In genomic region chr11:132913295-132913694, GRCh38 we compare ENCODE assay signal across 29 cellular contexts.
"Had no signal": no experiment of that assay in that cellular context is flagged by ENCODE, and none has a peak within 500 bp of the region (broad histone marks: within the 10 kb centered on the region; RNA-seq: fewer than 3 reads in every experiment).

No MANE protein-coding gene starts in this region.

- H3K4me1 Mint-ChIP-seq: memory B cell; natural killer cell; stimulated activated naive CD8-positive, alpha-beta T cell treated with anti-CD3 and anti-CD28 coated beads, Interleukin-15, amount 100 ng/mL, for 72 hours had no signal

- H3K27ac Mint-ChIP-seq: dendritic cell treated with granulocyte-macrophage colony-stimulating factor and Interleukin-4, amounts not matched to agents 40 ng/mL and 50 ng/mL, for 4 days; endodermal cell; memory B cell; natural killer cell had no signal

- H3K36me3 ChIP-seq: colonic mucosa, esophagus muscularis mucosa, ovary, right lobe of liver, suprapubic skin, transverse colon, upper lobe of right lung, uterus had no signal

- H3K27me3 ChIP-seq: colonic mucosa, esophagus muscularis mucosa, foreskin keratinocyte, ovary, right lobe of liver, suprapubic skin, transverse colon, upper lobe of right lung, uterus had no signal

- H3K27ac ChIP-seq: colonic mucosa, esophagus muscularis mucosa, foreskin keratinocyte, ovary, psoas muscle, right lobe of liver, suprapubic skin, transverse colon, upper lobe of right lung, uterus had no signal

- H3K27me3 Mint-ChIP-seq: dendritic cell treated with granulocyte-macrophage colony-stimulating factor and Interleukin-4, amounts not matched to agents 40 ng/mL and 50 ng/mL, for 4 days; memory B cell; stimulated activated naive CD8-positive, alpha-beta T cell treated with anti-CD3 and anti-CD28 coated beads, Interleukin-15, amount 100 ng/mL, for 72 hours had no signal

- DNase-seq: colonic mucosa; effector CD8-positive, alpha-beta T cell; endodermal cell; foreskin keratinocyte; head of caudate nucleus; natural killer cell; occipital lobe; ovary; posterior cingulate gyrus; psoas muscle; retina; right lobe of liver; stimulated activated CD4-positive, alpha-beta T cell treated with anti-CD3 and anti-CD28 coated beads, Interleukin-12 subunit alpha, Interleukin-12 subunit beta, amount 100 ng/mL, for 4 hours; stimulated activated CD4-positive, alpha-beta T cell treated with anti-CD3 and anti-CD28 coated beads, Interleukin-1b, Interleukin-23, amount 100 ng/mL, for 48 hours; stimulated activated CD4-positive, alpha-beta T cell treated with anti-CD3 and anti-CD28 coated beads, Interleukin-4, amount 100 ng/mL, for 1 hour; stimulated activated CD8-positive, alpha-beta memory T cell treated with anti-CD3 and anti-CD28 coated beads, Interleukin-4, amount 100 ng/mL, for 48 hours; stimulated activated naive CD4-positive, alpha-beta T cell; stimulated activated naive CD8-positive, alpha-beta T cell treated with anti-CD3 and anti-CD28 coated beads, Interleukin-15, amount 100 ng/mL, for 72 hours; transverse colon; upper lobe of right lung; uterus had no signal

- H3K4me3 Mint-ChIP-seq: dendritic cell treated with granulocyte-macrophage colony-stimulating factor and Interleukin-4, amounts not matched to agents 40 ng/mL and 50 ng/mL, for 4 days; endodermal cell; memory B cell; natural killer cell; stimulated activated naive CD8-positive, alpha-beta T cell treated with anti-CD3 and anti-CD28 coated beads, Interleukin-15, amount 100 ng/mL, for 72 hours had no signal

- FAIRE-seq: keratinocyte had no signal

- H3K9me3 Mint-ChIP-seq: dendritic cell treated with granulocyte-macrophage colony-stimulating factor and Interleukin-4, amounts not matched to agents 40 ng/mL and 50 ng/mL, for 4 days; endodermal cell; stimulated activated naive CD8-positive, alpha-beta T cell treated with anti-CD3 and anti-CD28 coated beads, Interleukin-15, amount 100 ng/mL, for 72 hours had no signal

- H3K4me2 ChIP-seq: smooth muscle cell had no signal

- H3K4me3 ChIP-seq: colonic mucosa, esophagus muscularis mucosa, lung, ovary, psoas muscle, right lobe of liver, smooth muscle cell, suprapubic skin, transverse colon, upper lobe of right lung, uterus had no signal

- H3K36me3 Mint-ChIP-seq: memory B cell, natural killer cell had no signal

- ATAC-seq: foreskin keratinocyte; left lobe of liver; natural killer cell; psoas muscle; right lobe of liver; stimulated activated naive CD8-positive, alpha-beta T cell treated with anti-CD3 and anti-CD28 coated beads, Interleukin-15, amount 100 ng/mL, for 72 hours; upper lobe of right lung had no signal

- H3K4me1 ChIP-seq: colonic mucosa, esophagus muscularis mucosa, foreskin keratinocyte, psoas muscle, right lobe of liver, suprapubic skin, transverse colon, upper lobe of right lung, uterus had no signal
